ENCODE assay signal across 17 cellular contexts in the genomic region with DNA sequence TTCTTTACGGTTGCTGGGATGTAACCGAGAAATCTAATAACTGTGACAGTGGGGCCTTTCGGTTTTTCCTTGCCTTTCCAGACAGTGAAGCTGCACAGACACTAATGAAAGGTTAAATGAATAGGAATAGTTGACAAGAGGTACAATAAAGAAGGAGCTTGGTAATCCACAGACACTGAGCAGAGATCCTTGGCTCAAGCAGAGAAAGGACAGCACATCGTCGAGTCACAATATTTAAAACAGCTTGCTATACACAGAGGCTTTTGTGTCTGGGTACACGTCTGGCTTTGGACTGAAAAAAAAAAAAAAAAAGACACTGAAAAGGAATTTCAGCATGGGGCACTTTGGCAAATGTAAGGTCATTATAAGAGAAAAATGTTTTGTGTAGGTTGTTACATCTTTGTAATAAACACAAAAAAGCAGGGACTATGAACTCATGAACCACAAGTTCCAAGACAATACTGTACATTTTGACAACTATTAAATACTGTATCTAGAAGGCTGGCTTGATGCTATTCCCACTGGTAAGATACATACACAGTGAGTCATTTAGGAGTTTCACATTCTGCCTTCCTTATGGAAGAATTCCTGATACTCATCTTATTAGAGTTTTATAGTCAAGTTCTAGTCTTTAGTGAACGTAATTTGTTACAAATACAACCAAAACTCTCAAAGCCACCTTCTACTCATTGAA. TPM values are rescaled to one million over a fixed set of nuclear protein-coding genes. Genes with fewer than 3 reads are reported as not detected.
A peak's percentile ranks its signal among the peaks of the same experiment; 100 is the strongest.
DNase-seq lines count a peak whose midpoint lies in the region; ATAC-seq and TF ChIP-seq lines count a peak whose summit lies in the region.
"Had no signal": no experiment of that assay in that cellular context is flagged by ENCODE, and none has a peak within 500 bp of the region (broad histone marks: within the 10 kb centered on the region; RNA-seq: fewer than 3 reads in every experiment).

No MANE protein-coding gene starts in this region.

- H3K27ac Mint-ChIP-seq in HFFc6 (peak overlapping the region; percentile 71), CD14-positive monocyte (peak overlapping the region in 1 of 7 donors; percentile 4)
- H3K27ac Mint-ChIP-seq: CD4-positive, alpha-beta memory T cell; T-helper 17 cell had no signal

- no peaks in the 10 kb centered on the region for H4K20me1 ChIP-seq in smooth muscle cell (ENCODE audit: low read depth)

- H3K4me3 ChIP-seq in astrocyte of the spinal cord (ENCODE audit: low read depth, low read length) (no peak overlapping the region), smooth muscle cell (peak overlapping the region; percentile 24), colonic mucosa (no peak overlapping the region)
- H3K4me3 ChIP-seq: left lung had no signal

- H3K4me3 Mint-ChIP-seq in HFFc6, result peak overlapping the region; percentile 49
- H3K4me3 Mint-ChIP-seq in CD14-positive monocyte, result peak overlapping the region in 1 of 2 donors; percentile 16
- H3K4me3 Mint-ChIP-seq: CD4-positive, alpha-beta memory T cell; T-helper 17 cell had no signal

- ATAC-seq in HG02798 (IDR thresholded peaks at IDR 0.05; ENCODE audit: poor library complexity, unreplicated experiment), result no peak
- ATAC-seq: left lung, T-helper 17 cell had no signal

- H3K27ac ChIP-seq in smooth muscle cell (ENCODE audit: low read depth) (peak overlapping the region; percentile 93), colonic mucosa (no peak overlapping the region)

- H3F3A ChIP-seq in smooth muscle cell (ENCODE audit: low read depth), result peaks cover 26% of the 10 kb centered on the region

- DNase-seq in HFFc6 (peak; percentile 55), astrocyte of the spinal cord (ENCODE audit: low read depth, low spot score) (peak; percentile 67), islet precursor cell (peak; percentile 85), smooth muscle cell (lab: John Stamatoyannopoulos, UW; ENCODE audit: unreplicated experiment) (no peak), CD14-positive monocyte (ENCODE audit: low spot score) (no peak), colonic mucosa (no peak)
- no peak for DNase-seq in activated T-cell treated with anti-CD3 and anti-CD28 coated beads, Interleukin-2, amount 50 U/mL, for 48 hours
- DNase-seq: activated CD4-positive, alpha-beta T cell treated with anti-CD3 and anti-CD28 coated beads, Interleukin-2, amount 50 U/mL, for 4 hours; activated naive CD4-positive, alpha-beta T cell treated with Interleukin-2 at 50 U/mL for 16 hours; CD4-positive, alpha-beta memory T cell; Karpas-422; left lung; NCI-H2107; occipital lobe; stimulated activated naive CD4-positive, alpha-beta T cell treated with Interleukin-2 at 50 U/mL for 16 hours; T-helper 17 cell had no signal

- peaks cover 53% of the 10 kb centered on the region for H3K4me1 Mint-ChIP-seq in HFFc6 (ENCODE audit: low read depth)
- H3K4me1 Mint-ChIP-seq in CD14-positive monocyte, result peaks cover 7% of the 10 kb centered on the region
- H3K4me1 Mint-ChIP-seq: T-helper 17 cell had no signal

- peaks cover 12% of the 10 kb centered on the region for H3K36me3 Mint-ChIP-seq in HFFc6 (ENCODE audit: low read depth)
- peaks cover 0 to 2% of the 10 kb centered on the region in 2 donors for H3K36me3 Mint-ChIP-seq in CD14-positive monocyte
- H3K36me3 Mint-ChIP-seq: CD4-positive, alpha-beta memory T cell had no signal

- intact Hi-C loops in CD14-positive monocyte (cut with micrococcal nuclease) (no loop called here), colonic mucosa (cut with DNase I) (loop anchor here (10.0 kb wide), 1 partner anchor 70 kb away; no protein-coding TSS in a partner anchor)

- WGBS in smooth muscle cell (ENCODE audit: low lambda C conversion rate), result 4% methylated on average over 7 of the region's 7 CpGs

- no peak for TF ChIP-seq CTCF in HFFc6 (IDR thresholded peaks at IDR 0.05)
- TF ChIP-seq CTCF in astrocyte of the spinal cord (IDR thresholded peaks at IDR 0.05; ENCODE audit: low read depth, low read length), result no peak
- TF ChIP-seq CTCF in smooth muscle cell (IDR thresholded peaks at IDR 0.05; ENCODE audit: borderline replicate concordance, insufficient read depth, poor library complexity, severe bottlenecking), result no peak
- no peak for TF ChIP-seq CTCF in CD14-positive monocyte (IDR thresholded peaks at IDR 0.05)
- no peak for TF ChIP-seq CTCF in colonic mucosa (IDR thresholded peaks at IDR 0.05)

- H3K4me1 ChIP-seq in smooth muscle cell (ENCODE audit: low read depth) (peaks cover 41% of the 10 kb centered on the region), colonic mucosa (no peaks in the 10 kb centered on the region)

- peak overlapping the region; percentile 96 for H3K4me2 ChIP-seq in smooth muscle cell

- no peaks in the 10 kb centered on the region for H3K27me3 Mint-ChIP-seq in HFFc6 (ENCODE audit: insufficient read depth)
- peaks cover 40 to 45% (median 42%) of the 10 kb centered on the region in 3 donors for H3K27me3 Mint-ChIP-seq in CD14-positive monocyte (ENCODE audit: low read depth in 3 of 3)

- in situ Hi-C loops in astrocyte of the spinal cord (cut with HindIII; ENCODE audit: low sequenced_read_pairs), result no loop called here

- peak overlapping the region; percentile 56 for H3K9ac ChIP-seq in smooth muscle cell (ENCODE audit: low read depth)
- no peak overlapping the region for H3K9ac ChIP-seq in colonic mucosa (ENCODE audit: low read depth in 2 of 2, low read length in 2 of 2)

- H3K79me2 ChIP-seq in smooth muscle cell (ENCODE audit: low read depth), result peaks cover 32% of the 10 kb centered on the region

- H3K27me3 ChIP-seq in smooth muscle cell (ENCODE audit: low read depth) (no peaks in the 10 kb centered on the region), colonic mucosa (no peaks in the 10 kb centered on the region)

- peak overlapping the region; percentile 85 for H2AFZ ChIP-seq in smooth muscle cell (ENCODE audit: low read depth)

- H3K36me3 ChIP-seq in smooth muscle cell (ENCODE audit: low read depth), result no peaks in the 10 kb centered on the region
- no peaks in the 10 kb centered on the region for H3K36me3 ChIP-seq in colonic mucosa
- H3K36me3 ChIP-seq: left lung had no signal

- no peaks in the 10 kb centered on the region for H3K9me3 Mint-ChIP-seq in HFFc6
- peaks cover 0 to 14% (median 2%) of the 10 kb centered on the region in 7 donors for H3K9me3 Mint-ChIP-seq in CD14-positive monocyte

- H3K9me3 ChIP-seq in smooth muscle cell (replicated peaks; ENCODE audit: low read depth), result no peaks in the 10 kb centered on the region
- no peaks in the 10 kb centered on the region for H3K9me3 ChIP-seq in colonic mucosa
- H3K9me3 ChIP-seq: left lung had no signal

RNA-seq across cellular contexts. Expression of a gene that starts 5.6 kb away (rescaled TPM):
- total RNA-seq in HFFc6 (2021; fragmentation: NEBNext Ultra II Directional; extraction: Animal tissue kit (Norgen Biotek cat#: 25700)), result 10 to 100 TPM; 19.0 to 28.7 (median 25.4) TPM
- 13.4 and 13.5 TPM in 2 replicates for total RNA-seq in smooth muscle cell
- 7.1 and 11.6 TPM in 2 replicates for polyA plus RNA-seq in smooth muscle cell
- polyA plus RNA-seq in CD14-positive monocyte, result under 1 TPM in 1 of 2 donors, not detected in 1; 0.01 TPM
- total RNA-seq in colonic mucosa, result 10 to 100 TPM in 1 of 2 donors, 1 to 10 TPM in 1; 2.1 to 20.0 TPM
- total RNA-seq: CD4-positive, alpha-beta memory T cell; T-helper 17 cell had no signal
- polyA plus RNA-seq: CD4-positive, alpha-beta memory T cell had no signal

Comparison
In these comparisons a context has a peak if more than half of its experiments do, and no peak if none do; other contexts are left out.
1. DNase-seq: peak in HFFc6 (single experiment), astrocyte of the spinal cord (single experiment) and islet precursor cell (single experiment); none in smooth muscle cell (single experiment), CD14-positive monocyte (single experiment), activated T-cell treated with anti-CD3 and anti-CD28 coated beads, Interleukin-2, amount 50 U/mL, for 48 hours (0 of 2) and colonic mucosa (single experiment).